In the genomic region with DNA sequence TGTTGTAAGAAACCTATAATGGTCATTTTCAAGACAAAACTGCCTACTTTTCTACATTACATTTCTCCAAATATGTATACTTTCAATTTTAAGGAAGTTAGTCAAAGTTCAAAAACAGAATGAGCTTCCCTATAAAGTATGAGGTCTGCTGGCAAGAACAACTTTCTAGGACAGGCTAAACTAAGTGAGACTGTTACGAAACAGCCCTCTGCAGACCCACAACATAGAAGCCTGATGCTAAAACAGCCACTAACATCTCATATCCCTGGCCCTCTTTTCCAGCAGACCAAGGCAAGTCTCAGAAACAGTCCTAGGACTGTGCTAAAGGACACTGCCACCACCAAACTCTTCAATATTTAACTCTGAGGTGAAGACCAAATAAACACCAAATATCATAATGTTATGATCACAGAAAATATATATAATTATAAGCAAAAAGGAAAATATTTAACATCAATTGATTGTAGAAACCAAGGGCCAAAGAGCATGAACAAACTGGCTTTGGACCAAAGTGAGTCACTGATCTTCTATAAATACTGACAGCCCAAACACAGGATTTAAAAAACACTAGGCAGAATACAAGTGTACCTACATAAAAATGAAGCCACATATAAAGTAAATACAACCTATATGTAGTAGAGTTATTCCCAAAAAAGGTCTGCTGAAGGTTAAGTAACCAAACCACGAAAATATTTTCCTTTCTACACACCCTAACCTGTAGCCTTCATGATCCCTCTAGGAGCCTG, we compare ENCODE assay signal across 1 cellular context.
TF ChIP-seq lines count a peak whose summit lies in the region.

No MANE protein-coding gene starts in this region.

TF ChIP-seq in SK-N-SH treated with all-trans-retinoic acid at 6 μM for 48 hours, 23 proteins besides CTCF, POLR2A, EP300 and RAD21 (continued from another document):
- TF ChIP-seq, protein P1, sequence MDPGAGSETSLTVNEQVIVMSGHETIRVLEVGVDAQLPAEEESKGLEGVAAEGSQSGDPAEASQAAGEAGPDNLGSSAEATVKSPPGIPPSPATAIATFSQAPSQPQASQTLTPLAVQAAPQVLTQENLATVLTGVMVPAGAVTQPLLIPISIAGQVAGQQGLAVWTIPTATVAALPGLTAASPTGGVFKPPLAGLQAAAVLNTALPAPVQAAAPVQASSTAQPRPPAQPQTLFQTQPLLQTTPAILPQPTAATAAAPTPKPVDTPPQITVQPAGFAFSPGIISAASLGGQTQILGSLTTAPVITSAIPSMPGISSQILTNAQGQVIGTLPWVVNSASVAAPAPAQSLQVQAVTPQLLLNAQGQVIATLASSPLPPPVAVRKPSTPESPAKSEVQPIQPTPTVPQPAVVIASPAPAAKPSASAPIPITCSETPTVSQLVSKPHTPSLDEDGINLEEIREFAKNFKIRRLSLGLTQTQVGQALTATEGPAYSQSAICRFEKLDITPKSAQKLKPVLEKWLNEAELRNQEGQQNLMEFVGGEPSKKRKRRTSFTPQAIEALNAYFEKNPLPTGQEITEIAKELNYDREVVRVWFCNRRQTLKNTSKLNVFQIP (CRISPR knock-in tag; IDR thresholded peaks at IDR 0.05; ENCODE audit: borderline replicate concordance, low read depth), result no peak
- TF ChIP-seq RARB (CRISPR knock-in tag; IDR thresholded peaks at IDR 0.05), result no peak
- TF ChIP-seq CREB5 (CRISPR knock-in tag; IDR thresholded peaks at IDR 0.05; ENCODE audit: low read depth), result no peak
- no peak for TF ChIP-seq ZNF565 (CRISPR knock-in tag; conservative IDR thresholded peaks at IDR 0.05; ENCODE audit: low read depth)
- no peak for TF ChIP-seq BACH2 (CRISPR knock-in tag; IDR thresholded peaks at IDR 0.05; ENCODE audit: borderline replicate concordance)
- TF ChIP-seq ZNF8 (CRISPR knock-in tag; IDR thresholded peaks at IDR 0.05), result no peak
